In the genomic region with DNA sequence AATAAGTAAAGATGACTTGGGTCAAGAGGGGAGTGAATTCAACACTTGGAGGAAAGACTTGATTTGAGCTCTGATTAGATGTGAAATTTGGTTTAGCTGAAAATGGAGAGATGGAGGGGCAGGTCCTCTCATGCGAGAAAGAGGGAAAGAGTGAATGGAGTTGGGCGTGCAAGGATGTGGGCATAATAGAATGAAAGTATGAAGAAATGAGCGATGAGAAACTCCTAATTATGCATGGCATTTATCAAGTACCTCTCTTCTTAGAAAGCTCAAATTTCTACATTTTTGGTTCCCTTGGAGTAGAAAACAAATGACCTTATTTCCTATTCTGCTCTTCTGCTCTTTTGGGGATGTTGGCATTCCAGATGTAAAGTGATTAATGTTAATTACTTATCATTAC, we compare ENCODE assay signal across 17 cellular contexts.
DNase-seq lines count a peak whose midpoint lies in the region; ATAC-seq, FAIRE-seq and TF ChIP-seq lines count a peak whose summit lies in the region.
"Had no signal": no experiment of that assay in that cellular context is flagged by ENCODE, and none has a peak within 500 bp of the region (broad histone marks: within the 10 kb centered on the region; RNA-seq: fewer than 3 reads in every experiment).

No MANE protein-coding gene starts in this region.

- TF ChIP-seq POLR2A in A549 (IDR thresholded peaks at IDR 0.05; ENCODE audit: low read length), result no peak

- peak overlapping the region; percentile 68 for H3K4me2 ChIP-seq in A549

- peak overlapping the region; percentile 7 to 80 (median 18) for H3K27ac Mint-ChIP-seq in nephron
- H3K27ac Mint-ChIP-seq: T-helper 17 cell had no signal

- no peak for FAIRE-seq in A549 (lab: Jason Lieb, UNC)

- TF ChIP-seq RAD21 in A549 (conservative IDR thresholded peaks at IDR 0.05 in 1 of 2, IDR thresholded peaks at IDR 0.05 in 1 of 2), result no peak

- no peak for TF ChIP-seq EP300 in A549 (IDR thresholded peaks at IDR 0.05)

- H3K27me3 Mint-ChIP-seq in nephron (ENCODE audit: low read depth), result no peaks in the 10 kb centered on the region
- H3K27me3 Mint-ChIP-seq: central memory CD8-positive, alpha-beta T cell; naive B cell; T-helper 17 cell had no signal

- DNase-seq in A549 (ENCODE audit: low read depth in 1 of 2, low spot score in 1 of 2), result no peak
- DNase-seq in stimulated activated CD4-positive, alpha-beta T cell treated with anti-CD3 and anti-CD28 coated beads, Interleukin-12 subunit alpha, Interleukin-12 subunit beta, amount 100 ng/mL, for 4 hours, result no peak
- DNase-seq in NCI-H2171 (lab: John Stamatoyannopoulos, UW), result no peak
- DNase-seq in 8988T, result no peak
- DNase-seq: foreskin keratinocyte; MM.1S; naive B cell; NCI-H1694 treated with DMSO at 0.1 percent for 48 hours; stimulated activated naive CD4-positive, alpha-beta T cell treated with Interleukin-2 at 50 U/mL for 16 hours; T-helper 17 cell; upper lobe of right lung had no signal

- H3K36me3 Mint-ChIP-seq in nephron (ENCODE audit: low read depth), result peaks cover 7% of the 10 kb centered on the region
- H3K36me3 Mint-ChIP-seq: naive B cell had no signal

- peak overlapping the region in 2 of 3 experiments; percentile 3 to 13 for H3K4me3 Mint-ChIP-seq in nephron
- H3K4me3 Mint-ChIP-seq: central memory CD8-positive, alpha-beta T cell; naive B cell; T-helper 17 cell had no signal

- H3K4me3 ChIP-seq in A549, result no peak overlapping the region
- H3K4me3 ChIP-seq in HEK293 (ENCODE audit: low read depth, low read length), result no peak overlapping the region
- H3K4me3 ChIP-seq in ectodermal cell (ENCODE audit: insufficient read depth, low read depth, low read length), result no peak overlapping the region
- H3K4me3 ChIP-seq: upper lobe of right lung had no signal

- H3K27me3 ChIP-seq in ectodermal cell (ENCODE audit: control insufficient read depth, insufficient read depth, low read length, poor library complexity, severe bottlenecking), result no peaks in the 10 kb centered on the region
- H3K27me3 ChIP-seq: foreskin keratinocyte, upper lobe of right lung had no signal

- CTCF ChIA-PET in A549 (lab: Yijun Ruan, JAX) (interaction anchor here (0.9 kb wide), 2 partner anchors 65 to 162 kb away, joined by 3 to 4 read pairs; a partner anchor contains a TSS), HEK293 (lab: Yijun Ruan, JAX) (interaction anchor here (0.6 to 1.6 kb wide), 5 partner anchors 12 to 548 kb away, joined by 3 to 4 read pairs (median 3); no protein-coding TSS in a partner anchor)

- peaks cover 36% of the 10 kb centered on the region for H3K4me1 Mint-ChIP-seq in nephron

- H3K4me1 ChIP-seq in A549 (peaks cover 71% of the 10 kb centered on the region), HEK293 (ENCODE audit: control insufficient read depth, insufficient read depth, low read length) (peaks cover 50% of the 10 kb centered on the region), ectodermal cell (ENCODE audit: control insufficient read depth, insufficient read depth, low read length) (peaks cover 29% of the 10 kb centered on the region)

- H3K9me3 Mint-ChIP-seq in nephron, result no peaks in the 10 kb centered on the region
- H3K9me3 Mint-ChIP-seq: central memory CD8-positive, alpha-beta T cell; naive B cell had no signal

- TF ChIP-seq CTCF in A549 (IDR thresholded peaks at IDR 0.05) (no peak), HEK293 (tag by site-specific recombination; IDR thresholded peaks at IDR 0.05) (no peak), nephron (IDR thresholded peaks at IDR 0.05; ENCODE audit: unreplicated experiment in 3 of 3) (no peak)

- 91% methylated on average over 3 of the region's 3 CpGs for WGBS in A549 (ENCODE audit: missing lambda C conversion rate)
- WGBS in ectodermal cell, 2 experiments, result 78 to 88% methylated on average over 3 of the region's 3 CpGs

- H3K27ac ChIP-seq in A549 (peak overlapping the region; percentile 66; a peak in 4 of 6 replicates), HEK293 (ENCODE audit: extremely low read depth, low read depth, low read length) (no peak overlapping the region), ectodermal cell (ENCODE audit: insufficient read depth, low read depth, low read length, poor library complexity, severe bottlenecking) (peak overlapping the region; percentile 71)
- H3K27ac ChIP-seq: foreskin keratinocyte, upper lobe of right lung had no signal

- ATAC-seq in A549 (no peak), GM19324 (IDR thresholded peaks at IDR 0.05; ENCODE audit: low FRiP score, unreplicated experiment) (no peak)
- ATAC-seq: foreskin keratinocyte, Right ventricle myocardium inferior, T-helper 17 cell, upper lobe of right lung had no signal

- no peaks in the 10 kb centered on the region; a peak in 1 of 3 replicates for H3K36me3 ChIP-seq in HEK293 (ENCODE audit: control insufficient read depth in 2 of 2, insufficient read depth in 1 of 2, low read length in 2 of 2)
- no peaks in the 10 kb centered on the region for H3K36me3 ChIP-seq in ectodermal cell (ENCODE audit: control insufficient read depth, insufficient read depth, low read length)
- H3K36me3 ChIP-seq: upper lobe of right lung had no signal

- H3K9me3 ChIP-seq in A549 (no peaks in the 10 kb centered on the region), HEK293 (ENCODE audit: control insufficient read depth, insufficient read depth, low read depth, low read length) (no peaks in the 10 kb centered on the region), ectodermal cell (ENCODE audit: control insufficient read depth, low read length) (no peaks in the 10 kb centered on the region)
- H3K9me3 ChIP-seq: upper lobe of right lung had no signal

- POLR2A ChIA-PET in A549 (lab: Yijun Ruan, JAX) (no interaction called here), HEK293 (lab: Yijun Ruan, JAX) (interaction anchor here (0.7 kb wide), 2 partner anchors 9 to 119 kb away, joined by 3 read pairs; no protein-coding TSS in a partner anchor)

TF ChIP-seq in A549, 52 proteins besides CTCF, POLR2A, EP300 and RAD21:
- TF ChIP-seq ZNF302 (CRISPR knock-in tag; IDR thresholded peaks at IDR 0.05), result no peak
- TF ChIP-seq RNF2 (IDR thresholded peaks at IDR 0.05; ENCODE audit: borderline replicate concordance, low read depth), result no peak
- no peak for TF ChIP-seq ZC3H11A (IDR thresholded peaks at IDR 0.05)
- no peak for TF ChIP-seq GATA3 (IDR thresholded peaks at IDR 0.05; ENCODE audit: borderline replicate concordance)
- no peak for TF ChIP-seq HOXB13 (CRISPR knock-in tag; IDR thresholded peaks at IDR 0.05; ENCODE audit: low read depth)
- no peak for TF ChIP-seq NPAS2 (CRISPR knock-in tag; IDR thresholded peaks at IDR 0.05; ENCODE audit: borderline replicate concordance)
- TF ChIP-seq, protein P1, sequence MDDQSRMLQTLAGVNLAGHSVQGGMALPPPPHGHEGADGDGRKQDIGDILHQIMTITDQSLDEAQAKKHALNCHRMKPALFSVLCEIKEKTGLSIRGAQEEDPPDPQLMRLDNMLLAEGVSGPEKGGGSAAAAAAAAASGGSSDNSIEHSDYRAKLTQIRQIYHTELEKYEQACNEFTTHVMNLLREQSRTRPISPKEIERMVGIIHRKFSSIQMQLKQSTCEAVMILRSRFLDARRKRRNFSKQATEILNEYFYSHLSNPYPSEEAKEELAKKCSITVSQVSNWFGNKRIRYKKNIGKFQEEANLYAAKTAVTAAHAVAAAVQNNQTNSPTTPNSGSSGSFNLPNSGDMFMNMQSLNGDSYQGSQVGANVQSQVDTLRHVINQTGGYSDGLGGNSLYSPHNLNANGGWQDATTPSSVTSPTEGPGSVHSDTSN (IDR thresholded peaks at IDR 0.05), result no peak
- no peak for TF ChIP-seq TP53 (CRISPR knock-in tag; IDR thresholded peaks at IDR 0.05)

TF ChIP-seq in HEK293, 187 proteins besides CTCF, POLR2A, EP300 and RAD21:
- 0 out of 2 replicates have a peak, but pooled peaks have one; percentile 9 for TF ChIP-seq PRDM1 (tag by site-specific recombination; IDR thresholded peaks at IDR 0.05)
- peak; percentile 50; the same call in 1 of the 2 replicates for TF ChIP-seq ZNF366 (tag by site-specific recombination; conservative IDR thresholded peaks at IDR 0.05)
- no peak for TF ChIP-seq YY1 (tag by site-specific recombination; IDR thresholded peaks at IDR 0.05)
